In genomic region chr6:107560657-107561056, GRCh38 we compare ENCODE assay signal across 11 cellular contexts.
DNase-seq lines count a peak whose midpoint lies in the region; ATAC-seq and TF ChIP-seq lines count a peak whose summit lies in the region.
"Had no signal": no experiment of that assay in that cellular context is flagged by ENCODE, and none has a peak within 500 bp of the region (broad histone marks: within the 10 kb centered on the region; RNA-seq: fewer than 3 reads in every experiment).

No MANE protein-coding gene starts in this region.

- no peaks in the 10 kb centered on the region for H3K9me3 ChIP-seq in skeletal muscle tissue (ENCODE audit: control insufficient read depth in 3 of 3, low read length in 3 of 3)
- H3K9me3 ChIP-seq: MG63 had no signal

- POLR2A ChIA-PET in activated CD4-positive, alpha-beta memory T cell treated with anti-CD3 and anti-CD28 coated beads, Interleukin-2, amount 10 ng/mL, durations not matched to agents 7 days and 5 days (lab: Charles Lee) = no interaction called here

- no peak overlapping the region for H3K27ac Mint-ChIP-seq in activated CD4-positive, alpha-beta memory T cell treated with anti-CD3 and anti-CD28 coated beads, Interleukin-2, amount 10 ng/mL, durations not matched to agents 7 days and 5 days

- no peak for TF ChIP-seq CTCF in astrocyte of the cerebellum (IDR thresholded peaks at IDR 0.05; ENCODE audit: low read depth, low read length, missing control alignments)

- no peaks in the 10 kb centered on the region for H3K9me3 Mint-ChIP-seq in activated CD4-positive, alpha-beta memory T cell treated with anti-CD3 and anti-CD28 coated beads, Interleukin-2, amount 10 ng/mL, durations not matched to agents 7 days and 5 days
- no peaks in the 10 kb centered on the region for H3K9me3 Mint-ChIP-seq in activated T-cell treated with anti-CD3 and anti-CD28 coated beads, Interleukin-2, amount 50 U/mL, for 4 hours

- in situ Hi-C loops in astrocyte of the cerebellum (cut with HindIII; ENCODE audit: low sequenced_read_pairs) = no loop called here

- H3K4me3 Mint-ChIP-seq in activated CD4-positive, alpha-beta memory T cell treated with anti-CD3 and anti-CD28 coated beads, Interleukin-2, amount 10 ng/mL, durations not matched to agents 7 days and 5 days = no peak overlapping the region
- no peak overlapping the region for H3K4me3 Mint-ChIP-seq in activated T-cell treated with anti-CD3 and anti-CD28 coated beads, Interleukin-2, amount 50 U/mL, for 4 hours

- intact Hi-C loops in left cardiac atrium (cut with DNase I) = no loop called here

- DNase-seq in H7 (peak; percentile 41), astrocyte of the cerebellum (ENCODE audit: low read depth) (peak; percentile 8), left cardiac atrium (no peak), SHP77 (lab: John Stamatoyannopoulos, UW) (no peak)
- no peak for DNase-seq in activated CD4-positive, alpha-beta memory T cell treated with anti-CD3 and anti-CD28 coated beads, Interleukin-2, amount 10 ng/mL, durations not matched to agents 7 days and 5 days
- DNase-seq in activated T-cell treated with anti-CD3 and anti-CD28 coated beads, Interleukin-2, amount 50 U/mL, for 4 hours = no peak
- DNase-seq: activated CD4-positive, CD25-positive, alpha-beta regulatory T cell treated with anti-CD3 and anti-CD28 coated beads, Interleukin-2, amount 50 U/mL, for 72 hours; activated gamma-delta T cell; MG63 had no signal

- H3K36me3 Mint-ChIP-seq in activated CD4-positive, alpha-beta memory T cell treated with anti-CD3 and anti-CD28 coated beads, Interleukin-2, amount 10 ng/mL, durations not matched to agents 7 days and 5 days (ENCODE audit: low read depth) = no peaks in the 10 kb centered on the region
- no peaks in the 10 kb centered on the region for H3K36me3 Mint-ChIP-seq in activated T-cell treated with anti-CD3 and anti-CD28 coated beads, Interleukin-2, amount 50 U/mL, for 4 hours (ENCODE audit: insufficient read depth)

- H3K4me1 ChIP-seq in skeletal muscle tissue (ENCODE audit: control insufficient read depth in 3 of 3, insufficient read depth in 3 of 3, low read length in 3 of 3) = no peaks in the 10 kb centered on the region

- peak; percentile 70 to 79 for ATAC-seq in left cardiac atrium
- no peak for ATAC-seq in activated T-cell treated with anti-CD3 and anti-CD28 coated beads, Interleukin-2, amount 50 U/mL, for 4 hours
- no peak for ATAC-seq in HG03521 (IDR thresholded peaks at IDR 0.05; ENCODE audit: unreplicated experiment)

- no peak overlapping the region for H3K9ac ChIP-seq in skeletal muscle tissue (ENCODE audit: low read depth in 1 of 3, low read length in 3 of 3)

- H3K4me1 Mint-ChIP-seq in activated CD4-positive, alpha-beta memory T cell treated with anti-CD3 and anti-CD28 coated beads, Interleukin-2, amount 10 ng/mL, durations not matched to agents 7 days and 5 days = no peaks in the 10 kb centered on the region
- no peaks in the 10 kb centered on the region for H3K4me1 Mint-ChIP-seq in activated T-cell treated with anti-CD3 and anti-CD28 coated beads, Interleukin-2, amount 50 U/mL, for 4 hours (ENCODE audit: low read depth)

- H3K27me3 Mint-ChIP-seq in activated CD4-positive, alpha-beta memory T cell treated with anti-CD3 and anti-CD28 coated beads, Interleukin-2, amount 10 ng/mL, durations not matched to agents 7 days and 5 days = peaks cover 39% of the 10 kb centered on the region
- peaks cover 18% of the 10 kb centered on the region for H3K27me3 Mint-ChIP-seq in activated T-cell treated with anti-CD3 and anti-CD28 coated beads, Interleukin-2, amount 50 U/mL, for 4 hours (ENCODE audit: low read depth)

- H3K27me3 ChIP-seq in H7 (ENCODE audit: control insufficient read depth, insufficient read depth, low read length) (no peaks in the 10 kb centered on the region), skeletal muscle tissue (ENCODE audit: control insufficient read depth in 3 of 3, insufficient read depth in 3 of 3, low read length in 3 of 3) (no peaks in the 10 kb centered on the region)

- H3K36me3 ChIP-seq in H7 (replicated peaks; ENCODE audit: control insufficient read depth, insufficient read depth, low read length) (no peaks in the 10 kb centered on the region), skeletal muscle tissue (ENCODE audit: control insufficient read depth in 3 of 3, insufficient read depth in 3 of 3, low read length in 3 of 3) (no peaks in the 10 kb centered on the region)
- H3K36me3 ChIP-seq: MG63 had no signal

- H3K4me3 ChIP-seq in H7 (ENCODE audit: insufficient read depth, low read depth, low read length) = no peak overlapping the region
- no peak overlapping the region for H3K4me3 ChIP-seq in astrocyte of the cerebellum (ENCODE audit: low read depth, low read length)
- H3K4me3 ChIP-seq in skeletal muscle tissue (ENCODE audit: low read length in 3 of 3) = no peak overlapping the region
- H3K4me3 ChIP-seq: MG63 had no signal

- peak overlapping the region; percentile 65 for H3K27ac ChIP-seq in skeletal muscle tissue (ENCODE audit: low read depth, low read length)

- CTCF ChIA-PET in activated CD4-positive, alpha-beta memory T cell treated with anti-CD3 and anti-CD28 coated beads, Interleukin-2, amount 10 ng/mL, durations not matched to agents 7 days and 5 days (lab: Charles Lee) = interaction anchor here (1.1 kb wide), 2 partner anchors 243 to 288 kb away, joined by 3 read pairs; no protein-coding TSS in a partner anchor

Comparison
In these comparisons a context has a peak if more than half of its experiments do, and no peak if none do; other contexts are left out.
1. DNase-seq: peak in H7 (single experiment) and astrocyte of the cerebellum (single experiment); none in left cardiac atrium (single experiment), activated CD4-positive, alpha-beta memory T cell treated with anti-CD3 and anti-CD28 coated beads, Interleukin-2, amount 10 ng/mL, durations not matched to agents 7 days and 5 days (single experiment), activated T-cell treated with anti-CD3 and anti-CD28 coated beads, Interleukin-2, amount 50 U/mL, for 4 hours (single experiment) and SHP77 (0 of 2).
2. ATAC-seq: peak in left cardiac atrium (2 of 2); none in activated T-cell treated with anti-CD3 and anti-CD28 coated beads, Interleukin-2, amount 50 U/mL, for 4 hours (0 of 2) and HG03521 (single experiment).